Comparison of ENCODE assay signal across 10 cellular contexts in the genomic region with DNA sequence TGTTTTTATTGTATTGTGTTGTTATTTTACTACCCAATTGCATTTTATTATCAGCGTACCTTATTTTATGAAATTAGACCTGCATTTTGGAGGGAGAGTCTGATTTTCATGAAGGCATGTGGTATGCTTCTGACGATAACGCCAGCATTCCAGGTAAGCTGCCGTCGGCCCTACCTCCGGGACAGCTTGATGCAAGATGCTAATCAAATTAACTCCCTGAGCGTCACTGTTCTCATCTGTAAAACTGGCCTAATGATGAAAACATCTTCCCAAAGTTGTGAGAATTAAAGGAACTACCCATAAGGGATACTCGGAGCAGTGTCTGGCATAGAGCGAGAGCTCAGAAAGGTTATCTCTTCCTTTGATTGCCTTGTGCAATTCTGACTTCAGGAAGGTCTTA. TPM values are rescaled to one million over a fixed set of nuclear protein-coding genes. Genes with fewer than 3 reads are reported as not detected.
"Had no signal": no experiment of that assay in that cellular context is flagged by ENCODE, and none has a peak within 500 bp of the region (broad histone marks: within the 10 kb centered on the region; RNA-seq: fewer than 3 reads in every experiment).

No MANE protein-coding gene starts in this region.

- H3K4me3 Mint-ChIP-seq: GM23338, H9, HFFc6 had no signal

- H2AFZ ChIP-seq: GM23248, GM23338 had no signal

- H3K27ac Mint-ChIP-seq: GM23338, H9, HFFc6 had no signal

- H3K4me3 ChIP-seq: GM23248, GM23338, HAP-1 had no signal

- H3K4me2 ChIP-seq: GM23338 had no signal

- H3K9ac ChIP-seq: GM23248 had no signal

- H3K9me3 ChIP-seq: HAP-1 had no signal

- H3K27ac ChIP-seq: GM23248 had no signal

- H3K36me3 ChIP-seq: HAP-1 had no signal

- H3K4me1 Mint-ChIP-seq: GM23338, H9 had no signal

- H3K4me1 ChIP-seq: HAP-1 had no signal

- DNase-seq: GM23248, GOT3, H7, H9, HCEC 1CT, HFFc6 had no signal

RNA-seq across cellular contexts. Expression of gene LAIR2, which starts 12.9 kb away (rescaled TPM):
- total RNA-seq: GM23248, GM23338, H1, H4, H7, H9, HFFc6 had no signal
- polyA plus RNA-seq: GM23248, GM23338, H1 had no signal
